Comparison of ENCODE assay signal across 11 cellular contexts in genomic region chr1:173506437-173506836, GRCh38. TPM values are rescaled to one million over a fixed set of nuclear protein-coding genes. Genes with fewer than 3 reads are reported as not detected.
A peak's percentile ranks its signal among the peaks of the same experiment; 100 is the strongest.
DNase-seq lines count a peak whose midpoint lies in the region; ATAC-seq and TF ChIP-seq lines count a peak whose summit lies in the region.
"Had no signal": no experiment of that assay in that cellular context is flagged by ENCODE, and none has a peak within 500 bp of the region (broad histone marks: within the 10 kb centered on the region; RNA-seq: fewer than 3 reads in every experiment).

No MANE protein-coding gene starts in this region.

- H3K4me1 ChIP-seq in body of pancreas = no peaks in the 10 kb centered on the region
- H3K4me1 ChIP-seq in mesendoderm (ENCODE audit: control insufficient read depth, low read depth, low read length) = no peaks in the 10 kb centered on the region
- H3K4me1 ChIP-seq: ascending aorta had no signal

- H2BK15ac ChIP-seq in mesendoderm (replicated peaks; ENCODE audit: low read depth) = no peak overlapping the region

- H3K4me3 ChIP-seq in body of pancreas (no peak overlapping the region), mesendoderm (ENCODE audit: low read length) (no peak overlapping the region), dorsolateral prefrontal cortex (no peak overlapping the region)
- H3K4me3 ChIP-seq: ascending aorta, ovary had no signal

- peak; percentile 71 for TF ChIP-seq CTCF in LNCAP (IDR thresholded peaks at IDR 0.05)
- TF ChIP-seq CTCF in body of pancreas (IDR thresholded peaks at IDR 0.05) = peak; percentile 37 to 88 (median 61)
- no peak for TF ChIP-seq CTCF in dorsolateral prefrontal cortex (IDR thresholded peaks at IDR 0.05 in 54 of 56, conservative IDR thresholded peaks at IDR 0.05 in 2 of 56; ENCODE audit: low read depth in 1 of 56, partially characterized antibody in 56 of 56)

- H3K27ac ChIP-seq in body of pancreas (no peak overlapping the region), mesendoderm (ENCODE audit: low read depth, low read length) (no peak overlapping the region), dorsolateral prefrontal cortex (no peak overlapping the region)
- H3K27ac ChIP-seq: ascending aorta, ovary had no signal

- DNase-seq in ELR (ENCODE audit: low read depth) (peak; percentile 15), body of pancreas (peak; percentile 65 to 79 (median 73)), mesendoderm (peak; percentile 60), activated gamma-delta T cell (lab: John Stamatoyannopoulos, UW) (no peak), dorsolateral prefrontal cortex (no peak)
- DNase-seq: NCI-H510A, ovary had no signal

- no peak overlapping the region for H3K9ac ChIP-seq in mesendoderm (ENCODE audit: low read length)

- H2AK5ac ChIP-seq in mesendoderm (ENCODE audit: low read length) = no peak overlapping the region

- no peaks in the 10 kb centered on the region for H3K27me3 ChIP-seq in body of pancreas
- no peaks in the 10 kb centered on the region for H3K27me3 ChIP-seq in mesendoderm (ENCODE audit: insufficient read depth, low read length, poor library complexity)
- H3K27me3 ChIP-seq in dorsolateral prefrontal cortex = no peaks in the 10 kb centered on the region
- H3K27me3 ChIP-seq: ascending aorta, ovary had no signal

- no peaks in the 10 kb centered on the region for H3K79me2 ChIP-seq in mesendoderm (ENCODE audit: control insufficient read depth, insufficient read depth, low read length)

- no peak overlapping the region for H3K18ac ChIP-seq in mesendoderm (ENCODE audit: low read length)

- H2BK120ac ChIP-seq in mesendoderm (ENCODE audit: low read depth, low read length) = no peak overlapping the region

- no peak overlapping the region for H3K56ac ChIP-seq in mesendoderm (ENCODE audit: low read length)

- ATAC-seq in body of pancreas (peak; percentile 87), HG02840 (IDR thresholded peaks at IDR 0.05; ENCODE audit: low FRiP score, unreplicated experiment) (no peak), HG03521 (IDR thresholded peaks at IDR 0.05; ENCODE audit: unreplicated experiment) (no peak)

- H3K9me3 ChIP-seq in body of pancreas = no peaks in the 10 kb centered on the region
- H3K9me3 ChIP-seq: ascending aorta, ovary had no signal

- 33 to 36% methylated on average over 4 to 6 of the region's 6 CpGs for WGBS in body of pancreas, 2 donors
- no CpG with 5 or more reads among the region's 6 CpGs for WGBS in mesendoderm (ENCODE audit: extremely low coverage, insufficient coverage, low lambda C conversion rate)

- H3K4me2 ChIP-seq in mesendoderm (ENCODE audit: low read length) = no peak overlapping the region

- no peak overlapping the region for H3K23ac ChIP-seq in mesendoderm (ENCODE audit: low read length)

- intact Hi-C loops in body of pancreas (cut with DNase I) (no loop called here), dorsolateral prefrontal cortex (cut with DNase I) (no loop called here)

- no peak overlapping the region for H4K5ac ChIP-seq in mesendoderm (ENCODE audit: low read length)

- H3K36me3 ChIP-seq in body of pancreas (replicated peaks in 1 of 2; ENCODE audit: insufficient read depth in 1 of 2, low read depth in 2 of 2) = no peaks in the 10 kb centered on the region
- H3K36me3 ChIP-seq in mesendoderm (ENCODE audit: control insufficient read depth, insufficient read depth, low read length) = no peaks in the 10 kb centered on the region
- H3K36me3 ChIP-seq: ascending aorta, ovary had no signal

- no peak overlapping the region for H2BK5ac ChIP-seq in mesendoderm (ENCODE audit: low read length)

- H4K8ac ChIP-seq in mesendoderm (ENCODE audit: low read depth, low read length) = no peak overlapping the region

- no peaks in the 10 kb centered on the region for H3K79me1 ChIP-seq in mesendoderm (ENCODE audit: low read length)

- no peak for TF ChIP-seq POLR2A in body of pancreas (IDR thresholded peaks at IDR 0.05)

- no peak overlapping the region for H3K4ac ChIP-seq in mesendoderm (ENCODE audit: low read depth, low read length)

RNA-seq across cellular contexts. Expression of gene PRDX6, which starts 29.3 kb away (rescaled TPM):
- total RNA-seq in body of pancreas (100 to 1,000 TPM in 1 of 2 donors, 10 to 100 TPM in 1; 64.1 to 222 TPM), dorsolateral prefrontal cortex (100 to 1,000 TPM; 106 to 313 (median 170) TPM)
- 282 TPM for polyA plus RNA-seq in mesendoderm (2013, experiment 1 of 2)
- polyA plus RNA-seq in mesendoderm (2013, experiment 2 of 2) = 283 TPM

Comparison
In these comparisons a context has a peak if more than half of its experiments do, and no peak if none do; other contexts are left out.
1. DNase-seq: peak in ELR (single experiment), body of pancreas (4 of 4) and mesendoderm (single experiment); none in activated gamma-delta T cell (single experiment) and dorsolateral prefrontal cortex (0 of 10).
2. CTCF ChIP-seq: peak in LNCAP (single experiment) and body of pancreas (7 of 7); none in dorsolateral prefrontal cortex (0 of 56).